In genomic region chr11:45800261-45800660, GRCh38 we compare ENCODE assay signal across 39 cellular contexts.
"Had no signal": no experiment of that assay in that cellular context is flagged by ENCODE, and none has a peak within 500 bp of the region (broad histone marks: within the 10 kb centered on the region; RNA-seq: fewer than 3 reads in every experiment).

No MANE protein-coding gene starts in this region.

- H3K4me3 Mint-ChIP-seq: activated naive CD4-positive, alpha-beta T cell treated with anti-CD3 and anti-CD28 coated beads for 36 hours; activated naive CD4-positive, alpha-beta T cell treated with anti-CD3 and anti-CD28 coated beads, Interleukin-2, amount 10 ng/mL, durations not matched to agents 7 days and 5 days; activated naive CD4-positive, alpha-beta T cell treated with anti-CD3 and anti-CD28 coated beads, Interleukin-2, amount 50 U/mL, for 24 hours; activated naive CD8-positive, alpha-beta T cell; activated naive CD8-positive, alpha-beta T cell treated with anti-CD3 and anti-CD28 coated beads for 36 hours; activated naive CD8-positive, alpha-beta T cell treated with anti-CD3 and anti-CD28 coated beads, Interleukin-2, amount 10 ng/mL, durations not matched to agents 7 days and 5 days; activated naive CD8-positive, alpha-beta T cell treated with anti-CD3 and anti-CD28 coated beads, Interleukin-2, amount 50 U/mL, for 24 hours; activated T-cell treated with anti-CD3 and anti-CD28 coated beads, Interleukin-2, amount 50 U/mL, for 24 hours; activated T-cell treated with anti-CD3 and anti-CD28 coated beads, Interleukin-2, amount 50 U/mL, for 4 hours; activated T-cell treated with anti-CD3 and anti-CD28 coated beads, Interleukin-2, amount 50 U/mL, for 72 hours; activated T-helper 1 cell treated with anti-CD3 and anti-CD28 coated beads, Interleukin-12 subunit alpha, Interleukin-12 subunit beta, Interleukin-2, Interleukin-4 antibody, amounts not matched to agents 30 ng/mL and 10 ng/mL and 1 ng/mL, durations not matched to agents 14 hours and 24 hours and 36 hours; activated T-helper 17 cell treated with anti-CD3 and anti-CD28 coated beads, Interleukin-2, amount 50 U/mL, for 72 hours; central memory CD8-positive, alpha-beta T cell had no signal

- H3K4me3 ChIP-seq: adrenal gland, ascending aorta, body of pancreas, breast epithelium, cardiac muscle cell had no signal

- H3K9me3 ChIP-seq: adrenal gland, ascending aorta, body of pancreas, breast epithelium had no signal

- H3K4me1 ChIP-seq: adrenal gland, ascending aorta had no signal

- H3K27me3 ChIP-seq: adrenal gland, ascending aorta, body of pancreas, brain microvascular endothelial cell, breast epithelium had no signal

- DNase-seq: activated effector memory CD4-positive, alpha-beta T cell treated with anti-CD3 and anti-CD28 coated beads, Interleukin-2, amount 50 U/mL, for 16 hours; activated effector memory CD4-positive, alpha-beta T cell treated with Interleukin-2 at 50 U/mL for 16 hours; activated gamma-delta T cell; activated gamma-delta T cell treated with Interleukin-2 at 50 U/mL for 16 hours; activated naive CD4-positive, alpha-beta T cell; activated naive CD4-positive, alpha-beta T cell treated with anti-CD3 and anti-CD28 coated beads for 36 hours; activated naive CD4-positive, alpha-beta T cell treated with anti-CD3 and anti-CD28 coated beads, Interleukin-2, amount 10 ng/mL, durations not matched to agents 7 days and 5 days; activated naive CD4-positive, alpha-beta T cell treated with anti-CD3 and anti-CD28 coated beads, Interleukin-2, amount 50 U/mL, for 16 hours; activated naive CD4-positive, alpha-beta T cell treated with Interleukin-2 at 50 U/mL for 16 hours; activated naive CD8-positive, alpha-beta T cell treated with anti-CD3 and anti-CD28 coated beads for 36 hours; activated naive CD8-positive, alpha-beta T cell treated with anti-CD3 and anti-CD28 coated beads, Interleukin-2, amount 10 ng/mL, durations not matched to agents 7 days and 5 days; activated naive CD8-positive, alpha-beta T cell treated with anti-CD3 and anti-CD28 coated beads, Interleukin-2, amount 50 U/mL, for 24 hours; activated T-cell treated with anti-CD3 and anti-CD28 coated beads, Interleukin-2, amount 50 U/mL, for 1 hour; activated T-cell treated with anti-CD3 and anti-CD28 coated beads, Interleukin-2, amount 50 U/mL, for 24 hours; activated T-cell treated with anti-CD3 and anti-CD28 coated beads, Interleukin-2, amount 50 U/mL, for 4 hours; activated T-cell treated with anti-CD3 and anti-CD28 coated beads, Interleukin-2, amount 50 U/mL, for 48 hours; activated T-cell treated with anti-CD3 and anti-CD28 coated beads, Interleukin-2, amount 50 U/mL, for 72 hours; adrenal gland; amniotic stem cell; amygdala; anterior cingulate cortex; aorta; body of pancreas; brain microvascular endothelial cell; central memory CD4-positive, alpha-beta T cell; cerebellar nuclear complex had no signal

- H3K36me3 Mint-ChIP-seq: activated naive CD4-positive, alpha-beta T cell treated with anti-CD3 and anti-CD28 coated beads, Interleukin-2, amount 10 ng/mL, durations not matched to agents 7 days and 5 days; activated naive CD4-positive, alpha-beta T cell treated with anti-CD3 and anti-CD28 coated beads, Interleukin-2, amount 50 U/mL, for 24 hours; activated naive CD4-positive, alpha-beta T cell treated with anti-CD3 and anti-CD28 coated beads, Interleukin-2, amount 50 U/mL, for 72 hours; activated naive CD8-positive, alpha-beta T cell; activated naive CD8-positive, alpha-beta T cell treated with anti-CD3 and anti-CD28 coated beads for 36 hours; activated naive CD8-positive, alpha-beta T cell treated with anti-CD3 and anti-CD28 coated beads, Interleukin-2, amount 10 ng/mL, durations not matched to agents 7 days and 5 days; brain had no signal

- ATAC-seq: activated naive CD4-positive, alpha-beta T cell treated with anti-CD3 and anti-CD28 coated beads, Interleukin-2, amount 50 U/mL, for 72 hours; activated naive CD8-positive, alpha-beta T cell treated with anti-CD3 and anti-CD28 coated beads, Interleukin-2, amount 50 U/mL, for 24 hours; activated T-cell treated with anti-CD3 and anti-CD28 coated beads, Interleukin-2, amount 50 U/mL, for 4 hours; activated T-cell treated with anti-CD3 and anti-CD28 coated beads, Interleukin-2, amount 50 U/mL, for 72 hours; activated T-helper 17 cell treated with anti-CD3 and anti-CD28 coated beads, Interleukin-2, amount 50 U/mL, for 72 hours; body of pancreas had no signal

- H3K27ac Mint-ChIP-seq: activated naive CD4-positive, alpha-beta T cell treated with anti-CD3 and anti-CD28 coated beads for 36 hours; activated naive CD4-positive, alpha-beta T cell treated with anti-CD3 and anti-CD28 coated beads, Interleukin-2, amount 10 ng/mL, durations not matched to agents 7 days and 5 days; activated naive CD4-positive, alpha-beta T cell treated with anti-CD3 and anti-CD28 coated beads, Interleukin-2, amount 50 U/mL, for 24 hours; activated naive CD4-positive, alpha-beta T cell treated with anti-CD3 and anti-CD28 coated beads, Interleukin-2, amount 50 U/mL, for 72 hours; activated naive CD8-positive, alpha-beta T cell; activated naive CD8-positive, alpha-beta T cell treated with anti-CD3 and anti-CD28 coated beads for 36 hours; activated naive CD8-positive, alpha-beta T cell treated with anti-CD3 and anti-CD28 coated beads, Interleukin-2, amount 10 ng/mL, durations not matched to agents 7 days and 5 days; activated naive CD8-positive, alpha-beta T cell treated with anti-CD3 and anti-CD28 coated beads, Interleukin-2, amount 50 U/mL, for 24 hours; activated T-cell treated with anti-CD3 and anti-CD28 coated beads, Interleukin-2, amount 50 U/mL, for 24 hours; activated T-cell treated with anti-CD3 and anti-CD28 coated beads, Interleukin-2, amount 50 U/mL, for 72 hours; activated T-helper 1 cell treated with anti-CD3 and anti-CD28 coated beads, Interleukin-12 subunit alpha, Interleukin-12 subunit beta, Interleukin-2, Interleukin-4 antibody, amounts not matched to agents 30 ng/mL and 10 ng/mL and 1 ng/mL, durations not matched to agents 14 hours and 24 hours and 36 hours; activated T-helper 17 cell treated with anti-CD3 and anti-CD28 coated beads, Interleukin-2, amount 50 U/mL, for 72 hours; activated T-helper 2 cell treated with anti-CD3 and anti-CD28 coated beads, Interferon-gamma antibody, Interleukin-2, Interleukin-4, amounts not matched to agents 10 μg/mL and 5 μg/mL and 100 μg/mL, durations not matched to agents 14 hours and 24 hours and 36 hours; brain had no signal

- H3K27ac ChIP-seq: adrenal gland, ascending aorta, body of pancreas, brain microvascular endothelial cell, cardiac muscle cell had no signal

- H3K36me3 ChIP-seq: adrenal gland, ascending aorta, brain microvascular endothelial cell, breast epithelium, cardiac muscle cell had no signal

- H3K27me3 Mint-ChIP-seq: activated naive CD4-positive, alpha-beta T cell treated with anti-CD3 and anti-CD28 coated beads, Interleukin-2, amount 50 U/mL, for 24 hours; activated naive CD8-positive, alpha-beta T cell; activated naive CD8-positive, alpha-beta T cell treated with anti-CD3 and anti-CD28 coated beads for 36 hours; activated naive CD8-positive, alpha-beta T cell treated with anti-CD3 and anti-CD28 coated beads, Interleukin-2, amount 50 U/mL, for 24 hours; activated T-cell treated with anti-CD3 and anti-CD28 coated beads, Interleukin-2, amount 50 U/mL, for 24 hours; activated T-helper 17 cell treated with anti-CD3 and anti-CD28 coated beads, Interleukin-2, amount 50 U/mL, for 72 hours; central memory CD8-positive, alpha-beta T cell had no signal

- FAIRE-seq: astrocyte, bronchial epithelial cell had no signal

- H3K4me1 Mint-ChIP-seq: activated naive CD4-positive, alpha-beta T cell treated with anti-CD3 and anti-CD28 coated beads, Interleukin-2, amount 50 U/mL, for 24 hours; activated naive CD8-positive, alpha-beta T cell treated with anti-CD3 and anti-CD28 coated beads for 36 hours; activated T-helper 17 cell treated with anti-CD3 and anti-CD28 coated beads, Interleukin-2, amount 50 U/mL, for 72 hours had no signal

- H3K9me3 Mint-ChIP-seq: activated naive CD4-positive, alpha-beta T cell treated with anti-CD3 and anti-CD28 coated beads for 36 hours; activated naive CD4-positive, alpha-beta T cell treated with anti-CD3 and anti-CD28 coated beads, Interleukin-2, amount 10 ng/mL, durations not matched to agents 7 days and 5 days; activated naive CD4-positive, alpha-beta T cell treated with anti-CD3 and anti-CD28 coated beads, Interleukin-2, amount 50 U/mL, for 24 hours; activated naive CD8-positive, alpha-beta T cell treated with anti-CD3 and anti-CD28 coated beads for 36 hours; activated naive CD8-positive, alpha-beta T cell treated with anti-CD3 and anti-CD28 coated beads, Interleukin-2, amount 50 U/mL, for 24 hours; activated T-cell treated with anti-CD3 and anti-CD28 coated beads, Interleukin-2, amount 50 U/mL, for 24 hours; activated T-cell treated with anti-CD3 and anti-CD28 coated beads, Interleukin-2, amount 50 U/mL, for 4 hours; activated T-helper 1 cell treated with anti-CD3 and anti-CD28 coated beads, Interleukin-12 subunit alpha, Interleukin-12 subunit beta, Interleukin-2, Interleukin-4 antibody, amounts not matched to agents 30 ng/mL and 10 ng/mL and 1 ng/mL, durations not matched to agents 14 hours and 24 hours and 36 hours; activated T-helper 17 cell treated with anti-CD3 and anti-CD28 coated beads, Interleukin-2, amount 50 U/mL, for 72 hours; activated T-helper 2 cell treated with anti-CD3 and anti-CD28 coated beads, Interferon-gamma antibody, Interleukin-2, Interleukin-4, amounts not matched to agents 10 μg/mL and 5 μg/mL and 100 μg/mL, durations not matched to agents 14 hours and 24 hours and 36 hours; brain; central memory CD8-positive, alpha-beta T cell had no signal
